ENCODE assay signal across 8 cellular contexts in genomic region chr13:113450348-113450744, GRCh38. TPM values are rescaled to one million over a fixed set of nuclear protein-coding genes. Genes with fewer than 3 reads are reported as not detected.
A peak's percentile ranks its signal among the peaks of the same experiment; 100 is the strongest.
DNase-seq lines count a peak whose midpoint lies in the region; ATAC-seq, FAIRE-seq and TF ChIP-seq lines count a peak whose summit lies in the region.
"Not testable (repeated sequence)": the region's sequence is repeated elsewhere in the genome, so short reads cannot be mapped to it uniquely, and the experiment has no call there.

No MANE protein-coding gene starts in this region.

- H3K4me3 ChIP-seq in A549: not testable (repeated sequence)
- peak overlapping the region; percentile 89 for H3K4me3 ChIP-seq in OCI-LY3 (ENCODE audit: low read length)
- peak overlapping the region; percentile 52 for H3K4me3 ChIP-seq in SU-DHL-6 (ENCODE audit: insufficient read depth, low read length, poor library complexity, severe bottlenecking)
- H3K4me3 ChIP-seq in adipocyte (ENCODE audit: low read length): peak overlapping the region; percentile 85
- peak overlapping the region; percentile 71 for H3K4me3 ChIP-seq in left ventricle myocardium inferior

- intact Hi-C loops in left ventricle myocardium inferior (cut with micrococcal nuclease): not testable (repeated sequence)

- CTCF ChIA-PET in A549 (lab: Yijun Ruan, JAX): interaction anchor here (1.0 to 1.1 kb wide), 2 partner anchors 47 to 57 kb away, joined by 3 read pairs; no protein-coding TSS in a partner anchor

- H2AK5ac ChIP-seq in H9 (ENCODE audit: insufficient read length, low read length): not testable (repeated sequence)

- not testable (repeated sequence) for H3K23ac ChIP-seq in H9 (ENCODE audit: insufficient read length, low read depth, low read length)

- H3K4me1 ChIP-seq in A549 (peaks cover 10% of the 10 kb centered on the region; the same call in 2 of the 3 replicates), OCI-LY3 (ENCODE audit: low read length) (peaks cover 28% of the 10 kb centered on the region), adipocyte (ENCODE audit: control insufficient read depth, insufficient read depth, low read length) (peaks cover 12% of the 10 kb centered on the region), left ventricle myocardium inferior (peaks cover 69% of the 10 kb centered on the region)
- not testable (repeated sequence) for H3K4me1 ChIP-seq in H9 (ENCODE audit: insufficient read depth, low read length)

- H3K27ac Mint-ChIP-seq in H9: peak overlapping the region in 2 of 3 experiments; percentile 45 to 54; a peak in 2 of 7 replicates
- not testable (repeated sequence) for H3K27ac Mint-ChIP-seq in natural killer cell treated with Interleukin-12 subunit alpha and Interleukin-12 subunit beta and Interleukin-15 and Interleukin-18, amount 100 ng/mL, for 72 hours
- H3K27ac Mint-ChIP-seq in stimulated activated naive B cell treated with anti-CD40 and anti-IgM and Interleukin-4, amounts not matched to agents 10 μg/mL and 1 μg/mL and 100 μg/mL, for 72 hours: peak overlapping the region; percentile 52

- not testable (repeated sequence) for H4K8ac ChIP-seq in H9 (replicated peaks; ENCODE audit: insufficient read length, low read depth, low read length)

- not testable (repeated sequence) for H3T11ph ChIP-seq in H9 (ENCODE audit: low read length)

- H3K36me3 ChIP-seq in OCI-LY3 (replicated peaks; ENCODE audit: low read depth, low read length) (peaks cover 17% of the 10 kb centered on the region), left ventricle myocardium inferior (peaks cover 13% of the 10 kb centered on the region)
- H3K36me3 ChIP-seq in SU-DHL-6 (ENCODE audit: low read length); adipocyte (ENCODE audit: control insufficient read depth, insufficient read depth, low read length, severe bottlenecking): not testable (repeated sequence)

- not testable (repeated sequence) for H2BK12ac ChIP-seq in H9 (ENCODE audit: insufficient read length, low read depth, low read length)

- not testable (repeated sequence) for H2BK15ac ChIP-seq in H9 (ENCODE audit: low read depth, low read length)

- peaks cover 19% of the 10 kb centered on the region for H3F3A ChIP-seq in SU-DHL-6 (ENCODE audit: insufficient read depth)

- not testable (repeated sequence) for FAIRE-seq in A549 (lab: Jason Lieb, UNC)

- H2AFZ ChIP-seq in H9 (ENCODE audit: low read length); OCI-LY3 (ENCODE audit: low read depth, low read length); SU-DHL-6 (ENCODE audit: low read depth, low read length, severe bottlenecking): not testable (repeated sequence)

- H3K36me3 Mint-ChIP-seq in H9 (ENCODE audit: insufficient read depth in 1 of 3, low read depth in 3 of 3): peaks cover 10 to 39% (median 23%) of the 10 kb centered on the region in 3 experiments
- H3K36me3 Mint-ChIP-seq in natural killer cell treated with Interleukin-12 subunit alpha and Interleukin-12 subunit beta and Interleukin-15 and Interleukin-18, amount 100 ng/mL, for 72 hours: not testable (repeated sequence)
- peaks cover 8 to 28% of the 10 kb centered on the region in 2 donors for H3K36me3 Mint-ChIP-seq in stimulated activated naive B cell treated with anti-CD40 and anti-IgM and Interleukin-4, amounts not matched to agents 10 μg/mL and 1 μg/mL and 100 μg/mL, for 72 hours

- not testable (repeated sequence) for H3K79me2 ChIP-seq in H9 (ENCODE audit: insufficient read depth, low read length); SU-DHL-6 (ENCODE audit: insufficient read depth, low read length)
- H3K79me2 ChIP-seq in OCI-LY3 (ENCODE audit: low read length): peaks cover 16% of the 10 kb centered on the region

- POLR2A ChIA-PET in A549 (lab: Yijun Ruan, JAX): not testable (repeated sequence)

- H3K18ac ChIP-seq in H9 (ENCODE audit: insufficient read length, low read depth, low read length): not testable (repeated sequence)

- H3K79me1 ChIP-seq in H9 (ENCODE audit: insufficient read depth, low read depth, low read length, poor library complexity, severe bottlenecking): not testable (repeated sequence)

- H3K14ac ChIP-seq in H9 (ENCODE audit: insufficient read depth, low read length): not testable (repeated sequence)

- H3K4me2 ChIP-seq in A549: peak overlapping the region; percentile 94
- not testable (repeated sequence) for H3K4me2 ChIP-seq in H9 (ENCODE audit: insufficient read depth, insufficient read length, low read length)
- peak overlapping the region; percentile 98 for H3K4me2 ChIP-seq in OCI-LY3 (ENCODE audit: low read length)
- peak overlapping the region; percentile 86 for H3K4me2 ChIP-seq in SU-DHL-6 (ENCODE audit: low read depth, low read length, poor library complexity, severe bottlenecking)

- not testable (repeated sequence) for TF ChIP-seq CTCF in A549 (IDR thresholded peaks at IDR 0.05); H9 (conservative IDR thresholded peaks at IDR 0.05); OCI-LY3 (IDR thresholded peaks at IDR 0.05; ENCODE audit: low read depth, low read length); SU-DHL-6 (IDR thresholded peaks at IDR 0.05; ENCODE audit: insufficient read depth, low read length, poor library complexity, severe bottlenecking); left ventricle myocardium inferior (IDR thresholded peaks at IDR 0.05; ENCODE audit: borderline replicate concordance)

- H2BK120ac ChIP-seq in H9 (ENCODE audit: low read depth, low read length, poor library complexity, severe bottlenecking): not testable (repeated sequence)

- H3K9ac ChIP-seq in H9 (ENCODE audit: extremely low read depth, insufficient read length, low read length): not testable (repeated sequence)
- H3K9ac ChIP-seq in OCI-LY3 (ENCODE audit: low read length) (peak overlapping the region; percentile 87), SU-DHL-6 (ENCODE audit: low read length) (peak overlapping the region; percentile 76), adipocyte (ENCODE audit: low read length) (peak overlapping the region; percentile 89)

- not testable (repeated sequence) for H3K4me3 Mint-ChIP-seq in H9; stimulated activated naive B cell treated with anti-CD40 and anti-IgM and Interleukin-4, amounts not matched to agents 10 μg/mL and 1 μg/mL and 100 μg/mL, for 72 hours
- peak overlapping the region; percentile 52 for H3K4me3 Mint-ChIP-seq in natural killer cell treated with Interleukin-12 subunit alpha and Interleukin-12 subunit beta and Interleukin-15 and Interleukin-18, amount 100 ng/mL, for 72 hours

- not testable (repeated sequence) for DNase-seq in A549 (ENCODE audit: low read depth in 1 of 2, low spot score in 1 of 2); H9; adipocyte (ENCODE audit: low read depth); left ventricle myocardium inferior; natural killer cell treated with Interleukin-12 subunit alpha and Interleukin-12 subunit beta and Interleukin-15 and Interleukin-18, amount 100 ng/mL, for 72 hours (ENCODE audit: low spot score); stimulated activated naive B cell treated with anti-CD40 and anti-IgM and Interleukin-4, amounts not matched to agents 10 μg/mL and 1 μg/mL and 100 μg/mL, for 72 hours

- not testable (repeated sequence) for H2BK20ac ChIP-seq in H9 (ENCODE audit: low read depth, low read length, poor library complexity, severe bottlenecking)

- TF ChIP-seq RAD21 in A549 (conservative IDR thresholded peaks at IDR 0.05 in 1 of 2, IDR thresholded peaks at IDR 0.05 in 1 of 2): not testable (repeated sequence)

- not testable (repeated sequence) for H3K27me3 Mint-ChIP-seq in H9 (ENCODE audit: low read depth); natural killer cell treated with Interleukin-12 subunit alpha and Interleukin-12 subunit beta and Interleukin-15 and Interleukin-18, amount 100 ng/mL, for 72 hours; stimulated activated naive B cell treated with anti-CD40 and anti-IgM and Interleukin-4, amounts not matched to agents 10 μg/mL and 1 μg/mL and 100 μg/mL, for 72 hours

- not testable (repeated sequence) for TF ChIP-seq POLR2A in A549 (IDR thresholded peaks at IDR 0.05; ENCODE audit: low read length)

- not testable (repeated sequence) for H2BK5ac ChIP-seq in H9 (ENCODE audit: insufficient read length, low read length)

- not testable (repeated sequence) for H3K9me2 ChIP-seq in SU-DHL-6 (replicated peaks; ENCODE audit: insufficient read depth, low read length)

- not testable (repeated sequence) for H4K91ac ChIP-seq in H9 (ENCODE audit: insufficient read length, low read depth, low read length)

- not testable (repeated sequence) for ATAC-seq in A549; natural killer cell treated with Interleukin-12 subunit alpha and Interleukin-12 subunit beta and Interleukin-15 and Interleukin-18, amount 100 ng/mL, for 72 hours; stimulated activated naive B cell treated with anti-CD40 and anti-IgM and Interleukin-4, amounts not matched to agents 10 μg/mL and 1 μg/mL and 100 μg/mL, for 72 hours (replicated peaks)

- peak overlapping the region; percentile 82 to 94; a peak in 4 of 6 replicates for H3K27ac ChIP-seq in A549
- H3K27ac ChIP-seq in H9 (ENCODE audit: insufficient read length, low read depth, low read length): not testable (repeated sequence)
- H3K27ac ChIP-seq in OCI-LY3 (ENCODE audit: low read length): peak overlapping the region; percentile 85
- peak overlapping the region; percentile 89 for H3K27ac ChIP-seq in SU-DHL-6 (ENCODE audit: low read depth, low read length)
- H3K27ac ChIP-seq in left ventricle myocardium inferior (replicated peaks): peak overlapping the region; percentile 89

- H4K5ac ChIP-seq in H9 (ENCODE audit: insufficient read length, low read depth, low read length): not testable (repeated sequence)

- H3K4me1 Mint-ChIP-seq in H9: peaks cover 2 to 14% of the 10 kb centered on the region in 2 experiments; a peak in 3 of 4 replicates
- H3K4me1 Mint-ChIP-seq in natural killer cell treated with Interleukin-12 subunit alpha and Interleukin-12 subunit beta and Interleukin-15 and Interleukin-18, amount 100 ng/mL, for 72 hours (ENCODE audit: low read depth in 2 of 2): not testable (repeated sequence)
- H3K4me1 Mint-ChIP-seq in stimulated activated naive B cell treated with anti-CD40 and anti-IgM and Interleukin-4, amounts not matched to agents 10 μg/mL and 1 μg/mL and 100 μg/mL, for 72 hours: peaks cover 7 to 12% of the 10 kb centered on the region in 2 donors

- 83% methylated on average over 9 of the region's 9 CpGs for WGBS in A549 (ENCODE audit: missing lambda C conversion rate)
- no CpG with 5 or more reads among the region's 9 CpGs for WGBS in H9 (ENCODE audit: extremely low coverage, insufficient read length, low lambda C conversion rate)

- H3K56ac ChIP-seq in H9 (ENCODE audit: insufficient read length, low read depth, low read length): not testable (repeated sequence)

- H3K23me2 ChIP-seq in H9 (ENCODE audit: insufficient read length, low read depth, low read length, poor library complexity, severe bottlenecking): not testable (repeated sequence)

- not testable (repeated sequence) for H3K27me3 ChIP-seq in H9 (ENCODE audit: insufficient read depth, low read length); OCI-LY3 (ENCODE audit: low read depth, low read length); SU-DHL-6 (ENCODE audit: low read length); adipocyte (replicated peaks; ENCODE audit: control insufficient read depth, insufficient read depth, low read length); left ventricle myocardium inferior (ENCODE audit: low read depth)

- H3K4ac ChIP-seq in H9 (ENCODE audit: low read depth, low read length): not testable (repeated sequence)

- not testable (repeated sequence) for H3K9me3 ChIP-seq in A549; H9 (ENCODE audit: control insufficient read depth, low read depth, low read length); OCI-LY3 (ENCODE audit: insufficient read depth, low read length); SU-DHL-6 (ENCODE audit: insufficient read depth, low read length); adipocyte (ENCODE audit: control insufficient read depth, low read length); left ventricle myocardium inferior (replicated peaks)

- not testable (repeated sequence) for H4K20me1 ChIP-seq in H9 (ENCODE audit: control insufficient read depth, insufficient read depth, insufficient read length); OCI-LY3 (ENCODE audit: insufficient read depth, low read length); SU-DHL-6 (ENCODE audit: low read depth, low read length)

- not testable (repeated sequence) for H3K9me3 Mint-ChIP-seq in H9; natural killer cell treated with Interleukin-12 subunit alpha and Interleukin-12 subunit beta and Interleukin-15 and Interleukin-18, amount 100 ng/mL, for 72 hours; stimulated activated naive B cell treated with anti-CD40 and anti-IgM and Interleukin-4, amounts not matched to agents 10 μg/mL and 1 μg/mL and 100 μg/mL, for 72 hours

- TF ChIP-seq EP300 in A549 (IDR thresholded peaks at IDR 0.05): not testable (repeated sequence)

RNA-seq across cellular contexts. Expression of gene ADPRHL1, which starts 2.9 kb away (rescaled TPM):
- polyA plus RNA-seq in A549 (2011; rRNA removed) (11.0 and 11.4 TPM in 2 replicates), A549 (2017; fragmentation: RNase III; extraction: RNeasy Plus Mini Kit Qiagen cat#74134 plus additional on column Dnase treatment) (11.1 to 12.2 TPM (median 11.4 TPM) in 3 replicates)
- polyA plus RNA-seq in A549 (2012; cell fraction: cytosol; rRNA removed): 10.6 and 12.6 TPM in 2 replicates
- 7.4 and 7.8 TPM in 2 replicates for polyA plus RNA-seq in A549 (2012; cell fraction: nucleus; rRNA removed)
- 6.1 and 10.0 TPM in 2 replicates for polyA minus RNA-seq in A549 (2011; rRNA and poly(A)+ RNA removed)
- total RNA-seq in H9 (2021) (2.7 and 2.8 TPM in 2 replicates), left ventricle myocardium inferior (484 TPM)
- total RNA-seq in natural killer cell treated with Interleukin-12 subunit alpha and Interleukin-12 subunit beta and Interleukin-15 and Interleukin-18, amount 100 ng/mL, for 72 hours: 1 to 10 TPM; 1.8 to 1.9 TPM

RNA-seq across cellular contexts. Expression of gene DCUN1D2, which starts 40.2 kb away (rescaled TPM):
- polyA plus RNA-seq in A549 (2011; rRNA removed) (8.4 and 9.5 TPM in 2 replicates), A549 (2017; fragmentation: RNase III; extraction: RNeasy Plus Mini Kit Qiagen cat#74134 plus additional on column Dnase treatment) (7.8 to 8.6 TPM (median 8.3 TPM) in 3 replicates)
- polyA plus RNA-seq in A549 (2012; cell fraction: cytosol; rRNA removed): 7.5 and 8.0 TPM in 2 replicates
- 23.5 and 28.6 TPM in 2 replicates for polyA plus RNA-seq in A549 (2012; cell fraction: nucleus; rRNA removed)
- 4.6 and 6.6 TPM in 2 replicates for polyA minus RNA-seq in A549 (2011; rRNA and poly(A)+ RNA removed)
- total RNA-seq in H9 (2021) (36.8 and 44.0 TPM in 2 replicates), left ventricle myocardium inferior (196 TPM)
- 10 to 100 TPM; 22.9 to 40.7 TPM for total RNA-seq in natural killer cell treated with Interleukin-12 subunit alpha and Interleukin-12 subunit beta and Interleukin-15 and Interleukin-18, amount 100 ng/mL, for 72 hours

Comparison
In these comparisons a context has a peak if more than half of its experiments do, and no peak if none do; other contexts are left out.
1. RNA of gene ADPRHL1, which starts 2.9 kb away (total RNA-seq): 484 TPM in left ventricle myocardium inferior (single experiment); 2.7 to 2.8 TPM in H9 and 1.8 to 1.9 TPM in natural killer cell treated with Interleukin-12 subunit alpha and Interleukin-12 subunit beta and Interleukin-15 and Interleukin-18, amount 100 ng/mL, for 72 hours; every median in the first group is over 100 times any median in the second.